In genomic region chr20:58416057-58416456, GRCh38 we compare ENCODE assay signal across 24 cellular contexts. TPM values are rescaled to one million over a fixed set of nuclear protein-coding genes. Genes with fewer than 3 reads are reported as not detected.
DNase-seq lines count a peak whose midpoint lies in the region; ATAC-seq and TF ChIP-seq lines count a peak whose summit lies in the region.
"Had no signal": no experiment of that assay in that cellular context is flagged by ENCODE, and none has a peak within 500 bp of the region (broad histone marks: within the 10 kb centered on the region; RNA-seq: fewer than 3 reads in every experiment).

No MANE protein-coding gene starts in this region.

- H3K27ac ChIP-seq in HUES64 (ENCODE audit: low read depth, low read length) (peak overlapping the region; percentile 2; the same call in 1 of the 2 replicates), spleen (peak overlapping the region in 5 of 8 donors; percentile 17 to 74 (median 39))
- H3K27ac ChIP-seq: thoracic aorta had no signal

- no peaks in the 10 kb centered on the region for H3K27me3 ChIP-seq in HUES64 (ENCODE audit: insufficient read depth, low read length)
- H3K27me3 ChIP-seq in spleen (replicated peaks in 1 of 7): no peaks in the 10 kb centered on the region
- H3K27me3 ChIP-seq: esophagus squamous epithelium, gastrocnemius medialis had no signal

- H3K4me1 ChIP-seq in HUES64 (ENCODE audit: insufficient read depth, low read length): peaks cover 35% of the 10 kb centered on the region
- peaks cover 0 to 40% (median 19%) of the 10 kb centered on the region in 6 donors for H3K4me1 ChIP-seq in spleen

- intact Hi-C loops in natural killer cell (cut with micrococcal nuclease) (no loop called here), spleen (cut with DNase I; ENCODE audit: low total_unique reads) (no loop called here)

- no peak for ATAC-seq in natural killer cell
- no peak for ATAC-seq in natural killer cell treated with Interleukin-12 subunit alpha and Interleukin-12 subunit beta and Interleukin-15 and Interleukin-18, amount 100 ng/mL, for 72 hours
- no peak for ATAC-seq in HG03521 (IDR thresholded peaks at IDR 0.05; ENCODE audit: unreplicated experiment)
- no peak for ATAC-seq in GM18519 (IDR thresholded peaks at IDR 0.05; ENCODE audit: low FRiP score, unreplicated experiment)
- ATAC-seq in HG03520 (IDR thresholded peaks at IDR 0.05; ENCODE audit: unreplicated experiment): no peak
- ATAC-seq: gastrocnemius medialis; stimulated activated memory B cell treated with anti-CD40 and anti-IgM and Interleukin-4, amounts not matched to agents 10 μg/mL and 1 μg/mL and 100 μg/mL, for 72 hours had no signal

- H3K9ac ChIP-seq in HUES64 (ENCODE audit: low read depth, low read length): no peak overlapping the region

- H3K36me3 Mint-ChIP-seq in natural killer cell (no peaks in the 10 kb centered on the region), chondrocyte (ENCODE audit: low read depth) (peaks cover 13% of the 10 kb centered on the region)
- peaks cover 6% of the 10 kb centered on the region for H3K36me3 Mint-ChIP-seq in natural killer cell treated with Interleukin-12 subunit alpha and Interleukin-12 subunit beta and Interleukin-15 and Interleukin-18, amount 100 ng/mL, for 72 hours

- H3K9me3 ChIP-seq in HUES64 (ENCODE audit: insufficient read depth, low read depth, low read length): 0 out of 2 replicates have a peak, but pooled peaks cover 3% of the 10 kb centered on the region
- H3K9me3 ChIP-seq in spleen: peaks cover 0 to 4% (median 0%) of the 10 kb centered on the region in 8 donors
- H3K9me3 ChIP-seq: esophagus squamous epithelium, gastrocnemius medialis, thoracic aorta had no signal

- DNase-seq in natural killer cell (no peak), chondrocyte (ENCODE audit: low spot score) (no peak), spleen (no peak)
- no peak for DNase-seq in natural killer cell treated with Interleukin-12 subunit alpha and Interleukin-12 subunit beta and Interleukin-15 and Interleukin-18, amount 100 ng/mL, for 72 hours (ENCODE audit: low spot score)
- DNase-seq: activated CD4-positive, alpha-beta T cell treated with anti-CD3 and anti-CD28 coated beads, Interleukin-2, amount 10 ng/mL, durations not matched to agents 7 days and 5 days; activated naive CD4-positive, alpha-beta T cell treated with anti-CD3 and anti-CD28 coated beads for 36 hours; effector CD4-positive, alpha-beta T cell; esophagus squamous epithelium; gastrocnemius medialis; GF-D8; H7; hippocampal formation; mucosa of descending colon; NCI-H1105 treated with DMSO at 0.1 percent for 48 hours; NCI-H2081; Right ventricle myocardium superior; small intestine had no signal

- TF ChIP-seq CTCF in natural killer cell (IDR thresholded peaks at IDR 0.05) (no peak), chondrocyte (IDR thresholded peaks at IDR 0.05) (no peak), spleen (IDR thresholded peaks at IDR 0.05 in 8 of 11, conservative IDR thresholded peaks at IDR 0.05 in 3 of 11) (no peak)

- H3K27me3 Mint-ChIP-seq in natural killer cell (ENCODE audit: low read depth in 2 of 2) (no peaks in the 10 kb centered on the region), chondrocyte (ENCODE audit: low read depth) (no peaks in the 10 kb centered on the region)
- H3K27me3 Mint-ChIP-seq in natural killer cell treated with Interleukin-12 subunit alpha and Interleukin-12 subunit beta and Interleukin-15 and Interleukin-18, amount 100 ng/mL, for 72 hours: no peaks in the 10 kb centered on the region
- H3K27me3 Mint-ChIP-seq: activated CD4-positive, alpha-beta T cell treated with anti-CD3 and anti-CD28 coated beads, Interleukin-2, amount 10 ng/mL, durations not matched to agents 7 days and 5 days; stimulated activated memory B cell treated with anti-CD40 and anti-IgM and Interleukin-4, amounts not matched to agents 10 μg/mL and 1 μg/mL and 100 μg/mL, for 72 hours had no signal

- peaks cover 23% of the 10 kb centered on the region for H3K36me3 ChIP-seq in HUES64 (ENCODE audit: insufficient read depth, low read length)
- peaks cover 0 to 44% (median 15%) of the 10 kb centered on the region in 6 donors for H3K36me3 ChIP-seq in spleen
- H3K36me3 ChIP-seq: thoracic aorta had no signal

- no peak for TF ChIP-seq POLR2A in spleen (IDR thresholded peaks at IDR 0.05)

- H3K4me3 Mint-ChIP-seq in natural killer cell (peak overlapping the region; percentile 45), chondrocyte (ENCODE audit: unreplicated experiment) (no peak overlapping the region)
- H3K4me3 Mint-ChIP-seq in natural killer cell treated with Interleukin-12 subunit alpha and Interleukin-12 subunit beta and Interleukin-15 and Interleukin-18, amount 100 ng/mL, for 72 hours: no peak overlapping the region
- H3K4me3 Mint-ChIP-seq: activated naive CD4-positive, alpha-beta T cell treated with anti-CD3 and anti-CD28 coated beads for 36 hours; CD14-positive monocyte; stimulated activated memory B cell treated with anti-CD40 and anti-IgM and Interleukin-4, amounts not matched to agents 10 μg/mL and 1 μg/mL and 100 μg/mL, for 72 hours had no signal

- H3K27ac Mint-ChIP-seq in natural killer cell: peak overlapping the region; percentile 64 to 81
- H3K27ac Mint-ChIP-seq in natural killer cell treated with Interleukin-12 subunit alpha and Interleukin-12 subunit beta and Interleukin-15 and Interleukin-18, amount 100 ng/mL, for 72 hours: peak overlapping the region in 1 of 2 donors; percentile 75
- H3K27ac Mint-ChIP-seq in chondrocyte (ENCODE audit: unreplicated experiment): peak overlapping the region; percentile 32
- H3K27ac Mint-ChIP-seq: activated naive CD4-positive, alpha-beta T cell treated with anti-CD3 and anti-CD28 coated beads for 36 hours; stimulated activated memory B cell treated with anti-CD40 and anti-IgM and Interleukin-4, amounts not matched to agents 10 μg/mL and 1 μg/mL and 100 μg/mL, for 72 hours had no signal

- H3K9me3 Mint-ChIP-seq in natural killer cell (no peaks in the 10 kb centered on the region), chondrocyte (ENCODE audit: low read depth) (no peaks in the 10 kb centered on the region)
- no peaks in the 10 kb centered on the region for H3K9me3 Mint-ChIP-seq in natural killer cell treated with Interleukin-12 subunit alpha and Interleukin-12 subunit beta and Interleukin-15 and Interleukin-18, amount 100 ng/mL, for 72 hours
- H3K9me3 Mint-ChIP-seq: stimulated activated memory B cell treated with anti-CD40 and anti-IgM and Interleukin-4, amounts not matched to agents 10 μg/mL and 1 μg/mL and 100 μg/mL, for 72 hours had no signal

- H3K4me3 ChIP-seq in HUES64 (ENCODE audit: low read length): no peak overlapping the region
- no peak overlapping the region for H3K4me3 ChIP-seq in spleen
- H3K4me3 ChIP-seq: esophagus squamous epithelium, gastrocnemius medialis, mucosa of descending colon, thoracic aorta had no signal

- peaks cover 22 to 39% of the 10 kb centered on the region in 2 donors for H3K4me1 Mint-ChIP-seq in natural killer cell
- peaks cover 29 to 36% of the 10 kb centered on the region in 2 donors for H3K4me1 Mint-ChIP-seq in natural killer cell treated with Interleukin-12 subunit alpha and Interleukin-12 subunit beta and Interleukin-15 and Interleukin-18, amount 100 ng/mL, for 72 hours (ENCODE audit: low read depth in 2 of 2)
- peaks cover 23% of the 10 kb centered on the region for H3K4me1 Mint-ChIP-seq in chondrocyte (ENCODE audit: low read depth)

- WGBS in HUES64: 100% methylated on average over 1 of the region's 1 CpG
- 74 to 95% (median 94%) methylated on average over 1 of the region's 1 CpG for WGBS in spleen, 5 donors

RNA-seq across cellular contexts. Expression of gene VAPB, which starts 27.0 kb away (rescaled TPM):
- total RNA-seq in natural killer cell: 10 to 100 TPM; 20.3 to 23.1 (median 21.3) TPM
- total RNA-seq in natural killer cell treated with Interleukin-12 subunit alpha and Interleukin-12 subunit beta and Interleukin-15 and Interleukin-18, amount 100 ng/mL, for 72 hours: 10 to 100 TPM; 30.0 to 34.3 TPM
- 33.0 TPM for polyA plus RNA-seq in HUES64 (2013, experiment 1 of 2)
- polyA plus RNA-seq in HUES64 (2013, experiment 2 of 2): 41.6 TPM
- total RNA-seq in chondrocyte: 48.2 to 55.3 TPM (median 53.3 TPM) in 3 replicates
- 10 to 100 TPM; 22.3 to 32.5 (median 25.7) TPM for total RNA-seq in spleen
- 10 to 100 TPM; 11.2 to 20.7 (median 13.8) TPM for polyA plus RNA-seq in spleen
